ENCODE assay signal across 8 cellular contexts in the genomic region with DNA sequence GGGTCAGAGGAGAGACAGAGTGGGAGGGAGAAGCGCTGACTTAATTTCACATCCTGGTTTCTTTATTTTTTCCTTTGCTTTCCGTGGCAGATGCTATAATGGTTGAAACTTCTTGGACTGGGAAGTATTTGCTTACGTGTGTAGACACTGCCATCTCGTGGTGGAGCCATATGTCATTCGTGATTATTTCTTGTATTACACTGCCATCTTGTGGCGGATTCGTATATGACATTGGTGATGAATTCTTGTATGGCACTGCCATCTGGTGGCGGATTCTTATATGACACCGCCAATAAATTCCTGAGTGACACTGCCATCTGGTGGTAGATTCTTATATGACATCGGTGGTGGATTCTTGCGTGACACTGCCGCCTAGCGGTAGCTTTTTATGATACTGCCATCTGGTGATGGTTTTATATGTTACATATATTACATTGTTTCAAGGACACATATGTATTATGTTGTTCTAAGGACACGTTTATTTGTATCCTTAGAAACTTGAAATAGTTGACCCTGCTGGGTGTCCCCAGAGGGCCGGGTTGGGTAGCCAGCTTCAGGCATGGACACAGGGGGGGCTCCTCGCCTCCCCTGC. TPM values are rescaled to one million over a fixed set of nuclear protein-coding genes. Genes with fewer than 3 reads are reported as not detected.
DNase-seq lines count a peak whose midpoint lies in the region; ATAC-seq and FAIRE-seq lines count a peak whose summit lies in the region.

No MANE protein-coding gene starts in this region.

- peak; percentile 33 for DNase-seq in AG20443 (ENCODE audit: low spot score)
- no peak for DNase-seq in GM19239 (ENCODE audit: insufficient read length, low spot score)
- DNase-seq in HT-29 (ENCODE audit: low spot score), result peak; percentile 79
- peak; percentile 29 for DNase-seq in NOMO-1 treated with dmso at 0.1 percent for 144 hours (lab: John Stamatoyannopoulos, UW; ENCODE audit: unreplicated experiment)
- peak; percentile 68 for DNase-seq in activated CD8-positive, alpha-beta memory T cell treated with anti-CD3 and anti-CD28 coated beads, Interleukin-2, amount 50 U/mL, for 4 hours
- DNase-seq in epidermal melanocyte (ENCODE audit: insufficient read length, low spot score), result peak; percentile 54
- peak; percentile 71 for DNase-seq in myocyte (ENCODE audit: low read depth)

- peak overlapping the region; percentile 92 for H3K27ac Mint-ChIP-seq in stimulated activated memory B cell treated with anti-CD40 and anti-IgM and Interleukin-4, amounts not matched to agents 10 μg/mL and 1 μg/mL and 100 μg/mL, for 72 hours

- peak; percentile 73 for ATAC-seq in stimulated activated memory B cell treated with anti-CD40 and anti-IgM and Interleukin-4, amounts not matched to agents 10 μg/mL and 1 μg/mL and 100 μg/mL, for 72 hours

- H3K4me3 Mint-ChIP-seq in stimulated activated memory B cell treated with anti-CD40 and anti-IgM and Interleukin-4, amounts not matched to agents 10 μg/mL and 1 μg/mL and 100 μg/mL, for 72 hours, result peak overlapping the region; percentile 10

- no peaks in the 10 kb centered on the region for H3K27me3 Mint-ChIP-seq in stimulated activated memory B cell treated with anti-CD40 and anti-IgM and Interleukin-4, amounts not matched to agents 10 μg/mL and 1 μg/mL and 100 μg/mL, for 72 hours

- peaks cover 50% of the 10 kb centered on the region for H3K4me1 Mint-ChIP-seq in stimulated activated memory B cell treated with anti-CD40 and anti-IgM and Interleukin-4, amounts not matched to agents 10 μg/mL and 1 μg/mL and 100 μg/mL, for 72 hours

- no peaks in the 10 kb centered on the region for H3K9me3 Mint-ChIP-seq in stimulated activated memory B cell treated with anti-CD40 and anti-IgM and Interleukin-4, amounts not matched to agents 10 μg/mL and 1 μg/mL and 100 μg/mL, for 72 hours

- H3K36me3 Mint-ChIP-seq in stimulated activated memory B cell treated with anti-CD40 and anti-IgM and Interleukin-4, amounts not matched to agents 10 μg/mL and 1 μg/mL and 100 μg/mL, for 72 hours, result peaks cover 37% of the 10 kb centered on the region

- FAIRE-seq in GM19239 (lab: Jason Lieb, UNC), result peak; percentile 100

RNA-seq across cellular contexts. Expression of a gene that starts 37.3 kb away (rescaled TPM):
- total RNA-seq in HT-29 (2014; rRNA removed; shearing (Covaris generic)), result 0.26 and 0.31 TPM in 2 replicates
- total RNA-seq in myocyte, result 17.2 and 19.1 TPM in 2 replicates
- 7.1 TPM for polyA plus RNA-seq in myocyte (2012)

Comparison
In these comparisons a context has a peak if more than half of its experiments do, and no peak if none do; other contexts are left out.
1. RNA of a gene that starts 37.3 kb away (total RNA-seq): 17.2 to 19.1 TPM in myocyte; 0.26 to 0.31 TPM in HT-29; every median in the first group is over 10 times any median in the second.